In genomic region chr12:3076730-3077571, GRCh38 we compare ENCODE assay signal across 8 cellular contexts. TPM values are rescaled to one million over a fixed set of nuclear protein-coding genes. Genes with fewer than 3 reads are reported as not detected.
DNase-seq lines count a peak whose midpoint lies in the region; ATAC-seq and TF ChIP-seq lines count a peak whose summit lies in the region.

TSPAN9 (plus strand) TSS chr12:3077379; CDS start chr12:3201194, 123,815 bp downstream.

- no peak within 1 kb of the TSS for H4K8ac ChIP-seq in neuronal stem cell (ENCODE audit: low read depth, low read length)

- DNase-seq in 8988T (peak; percentile 85), Peyer's patch (peak; percentile 63 to 90 (median 82)), foreskin keratinocyte (peak; percentile 41 to 69), neuronal stem cell (ENCODE audit: low spot score) (peak; percentile 71), substantia nigra (lab: John Stamatoyannopoulos, UW) (peak in 38 of 49 donors; percentile 13 to 88 (median 39))
- DNase-seq in activated gamma-delta T cell treated with anti-CD3 and anti-CD28 coated beads, Interleukin-2, amount 50 U/mL, for 16 hours (ENCODE audit: low read depth) = peak; percentile 49

- peak within 1 kb of the TSS; percentile 83 for H3K23ac ChIP-seq in neuronal stem cell (ENCODE audit: low read depth, low read length, poor library complexity)

- peak within 1 kb of the TSS; percentile 93 for H3K4me2 ChIP-seq in neuronal stem cell (ENCODE audit: insufficient read depth, low read length, poor library complexity, severe bottlenecking)

- peak; percentile 18 to 24 for TF ChIP-seq POLR2A in Peyer's patch (IDR thresholded peaks at IDR 0.05)

- ATAC-seq in GM18867 (IDR thresholded peaks at IDR 0.05; ENCODE audit: unreplicated experiment) (peak; percentile 68), HG03432 (IDR thresholded peaks at IDR 0.05; ENCODE audit: unreplicated experiment) (peak; percentile 74), foreskin keratinocyte (peak; percentile 77)

- WGBS in neuronal stem cell (ENCODE audit: extremely low coverage in 2 of 2, insufficient read length in 2 of 2, insufficient replicate concordance in 1 of 2), 2 donors = no CpG with 5 or more reads among the region's 95 CpGs

- H2BK5ac ChIP-seq in neuronal stem cell (ENCODE audit: low read length) = peak within 1 kb of the TSS; percentile 87

- peaks cover 2% of the 10 kb centered on the region for H3K79me1 ChIP-seq in neuronal stem cell (ENCODE audit: low read depth, low read length)

- H2BK120ac ChIP-seq in neuronal stem cell (ENCODE audit: low read depth, low read length) = no peak within 1 kb of the TSS

- H2BK15ac ChIP-seq in neuronal stem cell (ENCODE audit: low read length) = peak within 1 kb of the TSS; percentile 69

- H2AK5ac ChIP-seq in neuronal stem cell (ENCODE audit: low read depth, low read length) = peak within 1 kb of the TSS; percentile 70

- H3K4me3 ChIP-seq in Peyer's patch = peak within 1 kb of the TSS; percentile 67 to 89 (median 82)
- peak within 1 kb of the TSS; percentile 59 to 91 for H3K4me3 ChIP-seq in neuronal stem cell (ENCODE audit: low read length in 2 of 2)

- H3K4ac ChIP-seq in neuronal stem cell (ENCODE audit: low read length) = peak within 1 kb of the TSS; percentile 13

- H3K27ac ChIP-seq in Peyer's patch (peak within 1 kb of the TSS; percentile 71 to 93 (median 85)), foreskin keratinocyte (peak within 1 kb of the TSS; percentile 46), neuronal stem cell (replicated peaks; ENCODE audit: low read length) (no peak within 1 kb of the TSS), substantia nigra (ENCODE audit: low read depth, low read length, poor library complexity, severe bottlenecking) (peak within 1 kb of the TSS; percentile 45)

- peak within 1 kb of the TSS; percentile 94 for H3K18ac ChIP-seq in neuronal stem cell (ENCODE audit: low read length)

- H3K9me3 ChIP-seq in Peyer's patch (no peaks in the 10 kb centered on the region), neuronal stem cell (replicated peaks in 1 of 2; ENCODE audit: control insufficient read depth in 2 of 2, insufficient read depth in 1 of 2, low read depth in 1 of 2, low read length in 2 of 2) (no peaks in the 10 kb centered on the region)

- H3K36me3 ChIP-seq in Peyer's patch (no peaks in the 10 kb centered on the region), neuronal stem cell (replicated peaks in 1 of 2; ENCODE audit: control insufficient read depth in 2 of 2, insufficient read depth in 2 of 2, low read length in 2 of 2) (no peaks in the 10 kb centered on the region)

- peak within 1 kb of the TSS; percentile 96 for H3K14ac ChIP-seq in neuronal stem cell (ENCODE audit: low read length)

- H3K4me1 ChIP-seq in Peyer's patch (peaks cover 0 to 8% (median 3%) of the 10 kb centered on the region in 4 donors), foreskin keratinocyte (peaks cover 9% of the 10 kb centered on the region), neuronal stem cell (ENCODE audit: control insufficient read depth in 2 of 2, insufficient read depth in 1 of 2, low read depth in 1 of 2, low read length in 2 of 2) (peaks cover 3 to 6% of the 10 kb centered on the region in 2 donors)

- no peak for TF ChIP-seq CTCF in Peyer's patch (IDR thresholded peaks at IDR 0.05)
- no peak for TF ChIP-seq CTCF in foreskin keratinocyte (conservative IDR thresholded peaks at IDR 0.05)

- H3K9ac ChIP-seq in neuronal stem cell (ENCODE audit: low read depth, low read length, poor library complexity) = peak within 1 kb of the TSS; percentile 89

- no peak within 1 kb of the TSS for H2BK12ac ChIP-seq in neuronal stem cell (ENCODE audit: low read length)

- peak within 1 kb of the TSS; percentile 98 for H2AFZ ChIP-seq in neuronal stem cell (ENCODE audit: low read length)

- H3K27me3 ChIP-seq in Peyer's patch = no peaks in the 10 kb centered on the region
- no peaks in the 10 kb centered on the region for H3K27me3 ChIP-seq in foreskin keratinocyte
- H3K27me3 ChIP-seq in neuronal stem cell (ENCODE audit: control insufficient read depth in 3 of 3, insufficient read depth in 3 of 3, low read depth in 1 of 3, low read length in 3 of 3) = peaks cover 0 to 10% (median 4%) of the 10 kb centered on the region in 3 experiments

- H4K91ac ChIP-seq in neuronal stem cell (ENCODE audit: low read depth, low read length, poor library complexity) = no peak within 1 kb of the TSS

RNA-seq across cellular contexts. Expression of gene TSPAN9, which starts in this region (rescaled TPM):
- total RNA-seq in Peyer's patch = 10 to 100 TPM in 3 of 4 donors, 1 to 10 TPM in 1; 7.5 to 23.9 (median 11.8) TPM
- 17.9 and 19.2 TPM in 2 replicates for total RNA-seq in foreskin keratinocyte
- polyA plus RNA-seq in foreskin keratinocyte = 16.2 and 19.0 TPM in 2 replicates
- polyA plus RNA-seq in neuronal stem cell (2013, experiment 1 of 2) = 12.5 TPM
- 12.5 TPM for polyA plus RNA-seq in neuronal stem cell (2013, experiment 2 of 2)
